ENCODE assay signal across 8 cellular contexts in genomic region chr10:100229819-100230422, GRCh38. TPM values are rescaled to one million over a fixed set of nuclear protein-coding genes. Genes with fewer than 3 reads are reported as not detected.
DNase-seq lines count a peak whose midpoint lies in the region; ATAC-seq and TF ChIP-seq lines count a peak whose summit lies in the region.

No MANE protein-coding gene starts in this region.

- CTCF ChIA-PET in CD8-positive, alpha-beta memory T cell (lab: Charles Lee) = interaction anchor here (1.2 kb wide), 1 partner anchor 10 kb away, joined by 3 read pairs; no protein-coding TSS in a partner anchor

- peaks cover 0 to 56% (median 5%) of the 10 kb centered on the region in 3 donors for H3K36me3 Mint-ChIP-seq in CD8-positive, alpha-beta memory T cell
- peaks cover 15% of the 10 kb centered on the region for H3K36me3 Mint-ChIP-seq in osteocyte (ENCODE audit: unreplicated experiment)

- DNase-seq in CD8-positive, alpha-beta memory T cell = no peak
- peak; percentile 2 to 45 for DNase-seq in SJCRH30
- DNase-seq in esophagus muscularis mucosa (ENCODE audit: extremely low spot score) = no peak
- no peak for DNase-seq in osteocyte (ENCODE audit: extremely low spot score, unreplicated experiment)
- DNase-seq in activated gamma-delta T cell treated with Interleukin-2 at 50 U/mL for 16 hours = no peak
- DNase-seq in NCI-H510A treated with DMSO at 0.1 percent for 48 hours (lab: John Stamatoyannopoulos, UW) = no peak
- no peak for DNase-seq in SIG-M5 treated with dmso at 0.1 percent for 504 hours (lab: John Stamatoyannopoulos, UW; ENCODE audit: unreplicated experiment)

- H3K27me3 ChIP-seq in CD8-positive, alpha-beta memory T cell (ENCODE audit: insufficient read depth, low read length, poor library complexity, severe bottlenecking) = no peaks in the 10 kb centered on the region
- H3K27me3 ChIP-seq in SJCRH30 (no peaks in the 10 kb centered on the region), esophagus muscularis mucosa (no peaks in the 10 kb centered on the region)

- H3K9me3 ChIP-seq in CD8-positive, alpha-beta memory T cell (ENCODE audit: low read length) = no peaks in the 10 kb centered on the region
- H3K9me3 ChIP-seq in SJCRH30 (replicated peaks) (no peaks in the 10 kb centered on the region), esophagus muscularis mucosa (no peaks in the 10 kb centered on the region)

- H3K27ac ChIP-seq in CD8-positive, alpha-beta memory T cell (ENCODE audit: low read depth, low read length) = peak overlapping the region; percentile 87
- H3K27ac ChIP-seq in SJCRH30 (peak overlapping the region; percentile 57), esophagus muscularis mucosa (replicated peaks in 1 of 4) (peak overlapping the region; percentile 77 to 88 (median 84))

- peaks cover 11% of the 10 kb centered on the region for H3K36me3 ChIP-seq in CD8-positive, alpha-beta memory T cell (ENCODE audit: insufficient read depth, low read length)
- peaks cover 9% of the 10 kb centered on the region for H3K36me3 ChIP-seq in SJCRH30
- peaks cover 22 to 45% (median 40%) of the 10 kb centered on the region in 4 donors for H3K36me3 ChIP-seq in esophagus muscularis mucosa

- ATAC-seq in GM21619 (IDR thresholded peaks at IDR 0.05; ENCODE audit: unreplicated experiment) = no peak

- no peak for TF ChIP-seq EP300 in esophagus muscularis mucosa (IDR thresholded peaks at IDR 0.05)

- no peak for TF ChIP-seq POLR2A in esophagus muscularis mucosa (IDR thresholded peaks at IDR 0.05; ENCODE audit: low read depth)

- peaks cover 19% of the 10 kb centered on the region for H3K4me1 ChIP-seq in CD8-positive, alpha-beta memory T cell (ENCODE audit: insufficient read depth, low read length)
- H3K4me1 ChIP-seq in SJCRH30 (no peaks in the 10 kb centered on the region; the same call in 1 of the 2 replicates), esophagus muscularis mucosa (peaks cover 13 to 25% (median 20%) of the 10 kb centered on the region in 4 donors)

- peak overlapping the region; percentile 60 to 97 (median 94) for H3K27ac Mint-ChIP-seq in CD8-positive, alpha-beta memory T cell
- peak overlapping the region; percentile 95 for H3K27ac Mint-ChIP-seq in osteocyte (ENCODE audit: unreplicated experiment)

- H3K4me1 Mint-ChIP-seq in CD8-positive, alpha-beta memory T cell = peaks cover 33 to 41% (median 35%) of the 10 kb centered on the region in 3 donors
- peaks cover 28% of the 10 kb centered on the region for H3K4me1 Mint-ChIP-seq in osteocyte (ENCODE audit: unreplicated experiment)

- POLR2A ChIA-PET in CD8-positive, alpha-beta memory T cell (lab: Charles Lee) = no interaction called here

- peaks cover 0 to 2% of the 10 kb centered on the region in 2 donors for H3K27me3 Mint-ChIP-seq in CD8-positive, alpha-beta memory T cell
- H3K27me3 Mint-ChIP-seq in osteocyte (ENCODE audit: unreplicated experiment) = no peaks in the 10 kb centered on the region

- no peaks in the 10 kb centered on the region for H3K9me3 Mint-ChIP-seq in CD8-positive, alpha-beta memory T cell
- no peaks in the 10 kb centered on the region for H3K9me3 Mint-ChIP-seq in osteocyte (ENCODE audit: unreplicated experiment)

- peak overlapping the region; percentile 86 to 95 (median 92) for H3K4me3 Mint-ChIP-seq in CD8-positive, alpha-beta memory T cell
- H3K4me3 Mint-ChIP-seq in osteocyte (ENCODE audit: unreplicated experiment) = peak overlapping the region; percentile 96

- WGBS in esophagus muscularis mucosa = 54% methylated on average over 21 of the region's 21 CpGs

- peak overlapping the region; percentile 97 for H3K4me3 ChIP-seq in CD8-positive, alpha-beta memory T cell (ENCODE audit: low read length)
- H3K4me3 ChIP-seq in SJCRH30 = peak overlapping the region; percentile 88
- peak overlapping the region; percentile 92 to 97 (median 94) for H3K4me3 ChIP-seq in esophagus muscularis mucosa

- intact Hi-C loops in esophagus muscularis mucosa (cut with DNase I) = loop anchor here (5.0 kb wide), 1 partner anchor 43 kb away; the partner anchor contains the start of gene ERLIN1

- TF ChIP-seq CTCF in esophagus muscularis mucosa (IDR thresholded peaks at IDR 0.05) (no peak), osteocyte (IDR thresholded peaks at IDR 0.05) (no peak)

RNA-seq across cellular contexts. Expression of gene CHUK, which starts 0.5 kb away (rescaled TPM):
- 10 to 100 TPM; 41.1 to 41.4 TPM for total RNA-seq in CD8-positive, alpha-beta memory T cell
- polyA plus RNA-seq in CD8-positive, alpha-beta memory T cell = 17.4 TPM
- 19.2 and 21.7 TPM in 2 replicates for total RNA-seq in SJCRH30 (2014; rRNA removed; shearing (Covaris generic))
- total RNA-seq in esophagus muscularis mucosa = 10 to 100 TPM; 16.8 to 25.7 (median 23.8) TPM
- total RNA-seq in osteocyte = 17.8 and 18.6 TPM in 2 replicates

RNA-seq across cellular contexts. Expression of gene CWF19L1, which starts 37.5 kb away (rescaled TPM):
- total RNA-seq in CD8-positive, alpha-beta memory T cell = 10 to 100 TPM; 45.7 to 48.5 TPM
- 29.9 TPM for polyA plus RNA-seq in CD8-positive, alpha-beta memory T cell
- total RNA-seq in SJCRH30 (2014; rRNA removed; shearing (Covaris generic)) = 51.7 and 57.2 TPM in 2 replicates
- 10 to 100 TPM; 11.6 to 16.4 (median 12.4) TPM for total RNA-seq in esophagus muscularis mucosa
- 18.7 and 18.9 TPM in 2 replicates for total RNA-seq in osteocyte

RNA-seq across cellular contexts. Expression of gene ERLIN1, which starts 44.1 kb away (rescaled TPM):
- 10 to 100 TPM; 26.9 to 27.7 TPM for total RNA-seq in CD8-positive, alpha-beta memory T cell
- 11.8 TPM for polyA plus RNA-seq in CD8-positive, alpha-beta memory T cell
- 43.2 and 43.6 TPM in 2 replicates for total RNA-seq in SJCRH30 (2014; rRNA removed; shearing (Covaris generic))
- total RNA-seq in esophagus muscularis mucosa (10 to 100 TPM in 3 of 4 donors, 1 to 10 TPM in 1; 8.3 to 14.4 (median 13.6) TPM), osteocyte (28.2 and 34.4 TPM in 2 replicates)

RNA-seq across cellular contexts. Expression of gene BLOC1S2, which starts 56.6 kb away (rescaled TPM):
- 10 to 100 TPM; 69.7 to 73.2 TPM for total RNA-seq in CD8-positive, alpha-beta memory T cell
- polyA plus RNA-seq in CD8-positive, alpha-beta memory T cell = 74.6 TPM
- total RNA-seq in SJCRH30 (2014; rRNA removed; shearing (Covaris generic)) = 55.5 and 59.7 TPM in 2 replicates
- 10 to 100 TPM; 11.2 to 23.4 (median 17.5) TPM for total RNA-seq in esophagus muscularis mucosa
- 23.7 and 27.5 TPM in 2 replicates for total RNA-seq in osteocyte

Comparison
In these comparisons a context has a peak if more than half of its experiments do, and no peak if none do; other contexts are left out.
1. DNase-seq: peak in SJCRH30 (2 of 2); none in CD8-positive, alpha-beta memory T cell (0 of 5), esophagus muscularis mucosa (single experiment), osteocyte (single experiment), activated gamma-delta T cell treated with Interleukin-2 at 50 U/mL for 16 hours (single experiment), NCI-H510A treated with DMSO at 0.1 percent for 48 hours (single experiment) and SIG-M5 treated with dmso at 0.1 percent for 504 hours (single experiment).
2. Peak in every context shown above with its lines, with median percentiles within 50 percentile points of each other: H3K27ac ChIP-seq and H3K4me3 ChIP-seq.